Comparison of ENCODE assay signal across 23 cellular contexts in genomic region chr11:47414685-47415070, GRCh38. TPM values are rescaled to one million over a fixed set of nuclear protein-coding genes. Genes with fewer than 3 reads are reported as not detected.
DNase-seq lines count a peak whose midpoint lies in the region; ATAC-seq and TF ChIP-seq lines count a peak whose summit lies in the region.
"Had no signal": no experiment of that assay in that cellular context is flagged by ENCODE, and none has a peak within 500 bp of the region (broad histone marks: within the 10 kb centered on the region; RNA-seq: fewer than 3 reads in every experiment).

No MANE protein-coding gene starts in this region.

- DNase-seq in RWPE2 (ENCODE audit: low spot score), result peak; percentile 76
- DNase-seq in lower lobe of right lung, result no peak
- no peak for DNase-seq in ureter (ENCODE audit: low spot score)
- DNase-seq in NCI-H2196 (lab: John Stamatoyannopoulos, UW; ENCODE audit: unreplicated experiment), result no peak
- DNase-seq: activated CD4-positive, alpha-beta T cell treated with anti-CD3 and anti-CD28 coated beads, Interleukin-2, amount 50 U/mL, for 48 hours; activated T-cell treated with anti-CD3 and anti-CD28 coated beads, Interleukin-2, amount 50 U/mL, for 1 hour; body of pancreas; H7; NCI-H2081; NCI-H526; OCI-M1; T-helper 17 cell had no signal

- H3K27me3 Mint-ChIP-seq in stimulated activated memory B cell treated with anti-CD40 and anti-IgM and Interleukin-4, amounts not matched to agents 10 μg/mL and 1 μg/mL and 100 μg/mL, for 72 hours, result no peaks in the 10 kb centered on the region
- H3K27me3 Mint-ChIP-seq: T-helper 17 cell had no signal

- H3K9me3 ChIP-seq in BLaER1 treated with 17β-estradiol and CSF1 and Interleukin-3, amounts not matched to agents 10 nM and 100 nM (replicated peaks in 1 of 11), result no peaks in the 10 kb centered on the region
- no peaks in the 10 kb centered on the region for H3K9me3 ChIP-seq in RWPE2 (ENCODE audit: severe bottlenecking)
- no peaks in the 10 kb centered on the region for H3K9me3 ChIP-seq in lower lobe of right lung
- H3K9me3 ChIP-seq: body of pancreas, pancreas, SJSA1 had no signal

- no peaks in the 10 kb centered on the region for H3K9me3 Mint-ChIP-seq in stimulated activated memory B cell treated with anti-CD40 and anti-IgM and Interleukin-4, amounts not matched to agents 10 μg/mL and 1 μg/mL and 100 μg/mL, for 72 hours
- H3K9me3 Mint-ChIP-seq: activated naive CD4-positive, alpha-beta T cell treated with anti-CD3 and anti-CD28 coated beads, Interleukin-2, amount 50 U/mL, for 72 hours had no signal

- peaks cover 46% of the 10 kb centered on the region for H3K36me3 Mint-ChIP-seq in stimulated activated memory B cell treated with anti-CD40 and anti-IgM and Interleukin-4, amounts not matched to agents 10 μg/mL and 1 μg/mL and 100 μg/mL, for 72 hours

- peak overlapping the region; percentile 30 to 70 (median 48); a peak in 17 of 22 replicates for H3K9ac ChIP-seq in BLaER1 treated with 17β-estradiol and CSF1 and Interleukin-3, amounts not matched to agents 10 nM and 100 nM
- H3K9ac ChIP-seq: KMS-11 had no signal

- H3K4me1 ChIP-seq in BLaER1 treated with 17β-estradiol and CSF1 and Interleukin-3, amounts not matched to agents 10 nM and 100 nM, result peaks cover 44 to 76% (median 52%) of the 10 kb centered on the region in 10 experiments
- H3K4me1 ChIP-seq in RWPE2 (ENCODE audit: insufficient read depth, poor library complexity, severe bottlenecking) (peaks cover 9% of the 10 kb centered on the region), lower lobe of right lung (peaks cover 38% of the 10 kb centered on the region)

- H3K4me3 ChIP-seq in BLaER1 treated with 17β-estradiol and CSF1 and Interleukin-3, amounts not matched to agents 10 nM and 100 nM, result no peak overlapping the region
- no peak overlapping the region for H3K4me3 ChIP-seq in RWPE2 (ENCODE audit: severe bottlenecking)
- no peak overlapping the region for H3K4me3 ChIP-seq in lower lobe of right lung
- H3K4me3 ChIP-seq: body of pancreas, pancreas, SJSA1 had no signal

- peak overlapping the region in 6 of 11 experiments; percentile 5 to 47 (median 40); a peak in 6 of 22 replicates for H3K27ac ChIP-seq in BLaER1 treated with 17β-estradiol and CSF1 and Interleukin-3, amounts not matched to agents 10 nM and 100 nM
- peak overlapping the region; percentile 87 for H3K27ac ChIP-seq in RWPE2 (ENCODE audit: poor library complexity, severe bottlenecking)
- H3K27ac ChIP-seq in lower lobe of right lung, result peak overlapping the region; percentile 58
- H3K27ac ChIP-seq: KMS-11, SJSA1 had no signal

- peak overlapping the region; percentile 67 to 98 (median 79); a peak in 21 of 22 replicates for H3K4me2 ChIP-seq in BLaER1 treated with 17β-estradiol and CSF1 and Interleukin-3, amounts not matched to agents 10 nM and 100 nM
- H3K4me2 ChIP-seq: KMS-11 had no signal

- H4K20me1 ChIP-seq in BLaER1 treated with 17β-estradiol and CSF1 and Interleukin-3, amounts not matched to agents 10 nM and 100 nM, result peaks cover 11 to 98% (median 59%) of the 10 kb centered on the region in 11 experiments; a peak in 21 of 22 replicates

- no peak for ATAC-seq in RWPE2 (ENCODE audit: low read depth)
- no peak for ATAC-seq in lower lobe of right lung
- peak; percentile 4 for ATAC-seq in stimulated activated memory B cell treated with anti-CD40 and anti-IgM and Interleukin-4, amounts not matched to agents 10 μg/mL and 1 μg/mL and 100 μg/mL, for 72 hours
- ATAC-seq in HG03460 (IDR thresholded peaks at IDR 0.05; ENCODE audit: unreplicated experiment), result no peak
- ATAC-seq in HG02798 (IDR thresholded peaks at IDR 0.05; ENCODE audit: poor library complexity, unreplicated experiment), result no peak
- ATAC-seq: body of pancreas, pancreas, T-helper 17 cell had no signal

- intact Hi-C loops in lower lobe of right lung (cut with DNase I), result no loop called here

- H3K27ac Mint-ChIP-seq in stimulated activated memory B cell treated with anti-CD40 and anti-IgM and Interleukin-4, amounts not matched to agents 10 μg/mL and 1 μg/mL and 100 μg/mL, for 72 hours, result no peak overlapping the region

- peaks cover 55 to 96% (median 87%) of the 10 kb centered on the region in 11 experiments for H3K36me3 ChIP-seq in BLaER1 treated with 17β-estradiol and CSF1 and Interleukin-3, amounts not matched to agents 10 nM and 100 nM
- H3K36me3 ChIP-seq in RWPE2 (ENCODE audit: low read depth), result peaks cover 69% of the 10 kb centered on the region
- H3K36me3 ChIP-seq in lower lobe of right lung, result peaks cover 67% of the 10 kb centered on the region

- TF ChIP-seq CTCF in RWPE2 (IDR thresholded peaks at IDR 0.05; ENCODE audit: poor library complexity, severe bottlenecking), result no peak
- no peak for TF ChIP-seq CTCF in lower lobe of right lung (IDR thresholded peaks at IDR 0.05)

- H3K4me3 Mint-ChIP-seq in stimulated activated memory B cell treated with anti-CD40 and anti-IgM and Interleukin-4, amounts not matched to agents 10 μg/mL and 1 μg/mL and 100 μg/mL, for 72 hours, result no peak overlapping the region
- H3K4me3 Mint-ChIP-seq: T-helper 17 cell had no signal

- H3K27me3 ChIP-seq in BLaER1 treated with 17β-estradiol and CSF1 and Interleukin-3, amounts not matched to agents 10 nM and 100 nM, result no peaks in the 10 kb centered on the region
- H3K27me3 ChIP-seq in RWPE2 (ENCODE audit: insufficient read depth, poor library complexity, severe bottlenecking) (no peaks in the 10 kb centered on the region), lower lobe of right lung (ENCODE audit: low read depth) (no peaks in the 10 kb centered on the region)
- H3K27me3 ChIP-seq: body of pancreas, pancreas, SJSA1 had no signal

- peaks cover 33% of the 10 kb centered on the region for H3K4me1 Mint-ChIP-seq in stimulated activated memory B cell treated with anti-CD40 and anti-IgM and Interleukin-4, amounts not matched to agents 10 μg/mL and 1 μg/mL and 100 μg/mL, for 72 hours

RNA-seq across cellular contexts. Expression of gene SLC39A13, which starts 6.3 kb away (rescaled TPM):
- total RNA-seq in lower lobe of right lung, result 48.0 TPM
- total RNA-seq in ureter, result 40.4 TPM

RNA-seq across cellular contexts. Expression of gene PSMC3, which starts 11.6 kb away (rescaled TPM):
- total RNA-seq in lower lobe of right lung (77.1 TPM), ureter (87.4 TPM)

RNA-seq across cellular contexts. Expression of gene RAPSN, which starts 34.3 kb away (rescaled TPM):
- 1.2 TPM for total RNA-seq in lower lobe of right lung
- 0.44 TPM for total RNA-seq in ureter
- total RNA-seq: body of pancreas, Daoy had no signal

RNA-seq across cellular contexts. Expression of gene SPI1, which starts 36.3 kb away (rescaled TPM):
- total RNA-seq in lower lobe of right lung (295 TPM), ureter (10.6 TPM)
- total RNA-seq: Daoy, endothelial cell of umbilical vein, myocyte, SJSA1 had no signal
